Comparison of ENCODE assay signal across 8 cellular contexts in genomic region chr14:50531595-50532501, GRCh38. TPM values are rescaled to one million over a fixed set of nuclear protein-coding genes. Genes with fewer than 3 reads are reported as not detected.
DNase-seq lines count a peak whose midpoint lies in the region; ATAC-seq and TF ChIP-seq lines count a peak whose summit lies in the region.

No MANE protein-coding gene starts in this region.

- TF ChIP-seq POLR2A in esophagus muscularis mucosa (IDR thresholded peaks at IDR 0.05; ENCODE audit: low read depth): no peak
- TF ChIP-seq POLR2A in tibial nerve (IDR thresholded peaks at IDR 0.05): no peak

- H3K36me3 Mint-ChIP-seq in activated T-cell treated with anti-CD3 and anti-CD28 coated beads, Interleukin-2, amount 50 U/mL, for 24 hours (ENCODE audit: low read depth): peaks cover 19% of the 10 kb centered on the region

- intact Hi-C loops in esophagus muscularis mucosa (cut with DNase I): loop anchor here (2.0 to 10.0 kb wide), 3 partner anchors 135 to 417 kb away; partner anchors contain the start of genes CDKL1, DMAC2L, L2HGDH and VCPKMT

- peaks cover 52% of the 10 kb centered on the region for H3K4me1 Mint-ChIP-seq in activated T-cell treated with anti-CD3 and anti-CD28 coated beads, Interleukin-2, amount 50 U/mL, for 24 hours (ENCODE audit: low read depth)

- 2% methylated on average over 20 of the region's 82 CpGs for WGBS in esophagus muscularis mucosa
- 1% methylated on average over 36 to 48 of the region's 82 CpGs for WGBS in tibial nerve, 2 donors

- H3K27me3 Mint-ChIP-seq in activated T-cell treated with anti-CD3 and anti-CD28 coated beads, Interleukin-2, amount 50 U/mL, for 24 hours: no peaks in the 10 kb centered on the region

- H3K9me3 Mint-ChIP-seq in activated T-cell treated with anti-CD3 and anti-CD28 coated beads, Interleukin-2, amount 50 U/mL, for 24 hours: no peaks in the 10 kb centered on the region

- peak overlapping the region; percentile 93 to 98 (median 97) for H3K27ac ChIP-seq in esophagus muscularis mucosa (replicated peaks in 1 of 4)
- peak overlapping the region; percentile 92 to 98 (median 96) for H3K27ac ChIP-seq in tibial nerve

- peak overlapping the region; percentile 88 for H3K4me3 Mint-ChIP-seq in activated T-cell treated with anti-CD3 and anti-CD28 coated beads, Interleukin-2, amount 50 U/mL, for 24 hours

- ATAC-seq in HG02759 (IDR thresholded peaks at IDR 0.05; ENCODE audit: unreplicated experiment): peak; percentile 49

- TF ChIP-seq EP300 in esophagus muscularis mucosa (IDR thresholded peaks at IDR 0.05) (no peak), tibial nerve (IDR thresholded peaks at IDR 0.05) (no peak)

- H3K9me3 ChIP-seq in esophagus muscularis mucosa: no peaks in the 10 kb centered on the region
- no peaks in the 10 kb centered on the region for H3K9me3 ChIP-seq in tibial nerve

- TF ChIP-seq CTCF in esophagus muscularis mucosa (IDR thresholded peaks at IDR 0.05): no peak
- TF ChIP-seq CTCF in tibial nerve (IDR thresholded peaks at IDR 0.05): no peak

- H3K27me3 ChIP-seq in esophagus muscularis mucosa (no peaks in the 10 kb centered on the region), tibial nerve (no peaks in the 10 kb centered on the region)

- DNase-seq in activated T-cell treated with anti-CD3 and anti-CD28 coated beads for 1 hour (ENCODE audit: low read depth) (peak; percentile 13), NCI-H146 (lab: John Stamatoyannopoulos, UW) (peak; percentile 72), esophagus muscularis mucosa (ENCODE audit: extremely low spot score) (no peak), myocyte (ENCODE audit: low read depth) (peak; percentile 53), tibial nerve (ENCODE audit: low spot score in 2 of 2) (peak; percentile 19 to 35)
- no peak for DNase-seq in activated T-cell treated with anti-CD3 and anti-CD28 coated beads, Interleukin-2, amount 50 U/mL, for 1 hour
- DNase-seq in activated T-cell treated with anti-CD3 and anti-CD28 coated beads, Interleukin-2, amount 50 U/mL, for 24 hours: peak; percentile 66

- H3K27ac Mint-ChIP-seq in activated T-cell treated with anti-CD3 and anti-CD28 coated beads, Interleukin-2, amount 50 U/mL, for 24 hours: peak overlapping the region; percentile 85

- H3K36me3 ChIP-seq in esophagus muscularis mucosa (no peaks in the 10 kb centered on the region), tibial nerve (no peaks in the 10 kb centered on the region)

- H3K4me3 ChIP-seq in esophagus muscularis mucosa (peak overlapping the region; percentile 87 to 96 (median 92)), tibial nerve (peak overlapping the region; percentile 67 to 95 (median 86))

- peaks cover 12 to 55% (median 47%) of the 10 kb centered on the region in 4 donors for H3K4me1 ChIP-seq in esophagus muscularis mucosa
- H3K4me1 ChIP-seq in tibial nerve: peaks cover 0 to 52% (median 19%) of the 10 kb centered on the region in 4 donors

RNA-seq across cellular contexts. Expression of gene MAP4K5, which starts 0.5 kb away (rescaled TPM):
- total RNA-seq in esophagus muscularis mucosa (100 to 1,000 TPM in 1 of 4 donors, 10 to 100 TPM in 3; 84.4 to 108 (median 91.2) TPM), myocyte (87.5 and 105 TPM in 2 replicates), tibial nerve (100 to 1,000 TPM; 216 to 288 (median 279) TPM)
- 22.3 TPM for polyA plus RNA-seq in myocyte (2012)

RNA-seq across cellular contexts. Expression of gene ATL1, which starts 28.1 kb away (rescaled TPM):
- 10 to 100 TPM; 13.6 to 27.9 (median 18.6) TPM for total RNA-seq in esophagus muscularis mucosa
- 5.0 and 7.4 TPM in 2 replicates for total RNA-seq in myocyte
- polyA plus RNA-seq in myocyte (2012): 6.2 TPM
- total RNA-seq in tibial nerve: 10 to 100 TPM; 13.5 to 34.7 (median 23.3) TPM

Comparison
In these comparisons a context has a peak if more than half of its experiments do, and no peak if none do; other contexts are left out.
1. DNase-seq: peak in activated T-cell treated with anti-CD3 and anti-CD28 coated beads for 1 hour (single experiment), NCI-H146 (single experiment), activated T-cell treated with anti-CD3 and anti-CD28 coated beads, Interleukin-2, amount 50 U/mL, for 24 hours (single experiment), myocyte (single experiment) and tibial nerve (2 of 2); none in activated T-cell treated with anti-CD3 and anti-CD28 coated beads, Interleukin-2, amount 50 U/mL, for 1 hour (single experiment) and esophagus muscularis mucosa (single experiment).